ENCODE assay signal across 1 cellular context in genomic region chr3:34864011-34864410, GRCh38.
TF ChIP-seq lines count a peak whose summit lies in the region.

No MANE protein-coding gene starts in this region.

TF ChIP-seq in GM23338, 12 proteins besides CTCF, POLR2A, EP300 and RAD21 (continued from another document):
- TF ChIP-seq ZNF462 (CRISPR knock-in tag; IDR thresholded peaks at IDR 0.05) (no peak), EZH2phosphoT487 (IDR thresholded peaks at IDR 0.05; ENCODE audit: unreplicated experiment) (no peak)
